ENCODE assay signal across 23 cellular contexts in genomic region chr2:207103132-207103531, GRCh38.
"Had no signal": no experiment of that assay in that cellular context is flagged by ENCODE, and none has a peak within 500 bp of the region (broad histone marks: within the 10 kb centered on the region; RNA-seq: fewer than 3 reads in every experiment).

No MANE protein-coding gene starts in this region.

- H3K9me3 ChIP-seq: ascending aorta, spleen, thoracic aorta, upper lobe of right lung had no signal

- H3K4me1 Mint-ChIP-seq: mesothelial cell of epicardium had no signal

- H3K27me3 ChIP-seq: ascending aorta, spleen, upper lobe of right lung had no signal

- H3K9me3 Mint-ChIP-seq: activated T-cell treated with anti-CD3 and anti-CD28 coated beads, Interleukin-2, amount 50 U/mL, for 4 hours; dendritic cell treated with granulocyte-macrophage colony-stimulating factor and Interleukin-4, amounts not matched to agents 40 ng/mL and 50 ng/mL, for 4 days; mesothelial cell of epicardium; natural killer cell treated with Interleukin-12 subunit alpha and Interleukin-12 subunit beta and Interleukin-15 and Interleukin-18, amount 100 ng/mL, for 72 hours; stimulated activated naive B cell treated with anti-CD40 and anti-IgM and Interleukin-4, amounts not matched to agents 10 μg/mL and 1 μg/mL and 100 μg/mL, for 72 hours had no signal

- H3K27ac Mint-ChIP-seq: activated naive CD4-positive, alpha-beta T cell treated with anti-CD3 and anti-CD28 coated beads for 36 hours; dendritic cell treated with granulocyte-macrophage colony-stimulating factor and Interleukin-4, amounts not matched to agents 40 ng/mL and 50 ng/mL, for 4 days; mesothelial cell of epicardium; natural killer cell treated with Interleukin-12 subunit alpha and Interleukin-12 subunit beta and Interleukin-15 and Interleukin-18, amount 100 ng/mL, for 72 hours; stimulated activated naive B cell treated with anti-CD40 and anti-IgM and Interleukin-4, amounts not matched to agents 10 μg/mL and 1 μg/mL and 100 μg/mL, for 72 hours had no signal

- FAIRE-seq: bronchial epithelial cell, keratinocyte had no signal

- H3K4me1 ChIP-seq: ascending aorta, upper lobe of right lung had no signal

- H3K4me3 ChIP-seq: ascending aorta, lung, spleen, thoracic aorta, upper lobe of right lung had no signal

- ATAC-seq: activated T-cell treated with anti-CD3 and anti-CD28 coated beads, Interleukin-2, amount 50 U/mL, for 4 hours; left lobe of liver; natural killer cell treated with Interleukin-12 subunit alpha and Interleukin-12 subunit beta and Interleukin-15 and Interleukin-18, amount 100 ng/mL, for 72 hours; stimulated activated naive B cell treated with anti-CD40 and anti-IgM and Interleukin-4, amounts not matched to agents 10 μg/mL and 1 μg/mL and 100 μg/mL, for 72 hours; upper lobe of right lung had no signal

- DNase-seq: activated CD4-positive, alpha-beta T cell treated with anti-CD3 and anti-CD28 coated beads, Interleukin-2, amount 50 U/mL, for 1 hour; activated CD4-positive, CD25-positive, alpha-beta regulatory T cell treated with anti-CD3 and anti-CD28 coated beads, Interleukin-2, amount 50 U/mL, for 72 hours; activated CD8-positive, alpha-beta memory T cell treated with anti-CD3 and anti-CD28 coated beads, Interleukin-2, amount 50 U/mL, for 4 hours; activated naive CD4-positive, alpha-beta T cell treated with anti-CD3 and anti-CD28 coated beads for 36 hours; activated T-cell treated with anti-CD3 and anti-CD28 coated beads, Interleukin-2, amount 50 U/mL, for 4 hours; effector memory CD4-positive, alpha-beta T cell; hippocampal formation; nucleus accumbens; spleen; stimulated activated CD4-positive, alpha-beta T cell treated with anti-CD3 and anti-CD28 coated beads, Interleukin-4, amount 100 ng/mL, for 4 hours; stimulated activated naive B cell treated with anti-CD40 and anti-IgM and Interleukin-4, amounts not matched to agents 10 μg/mL and 1 μg/mL and 100 μg/mL, for 72 hours; T-helper 1 cell; T-helper 9 cell; upper lobe of right lung had no signal

- H3K27me3 Mint-ChIP-seq: dendritic cell treated with granulocyte-macrophage colony-stimulating factor and Interleukin-4, amounts not matched to agents 40 ng/mL and 50 ng/mL, for 4 days; natural killer cell treated with Interleukin-12 subunit alpha and Interleukin-12 subunit beta and Interleukin-15 and Interleukin-18, amount 100 ng/mL, for 72 hours; stimulated activated naive B cell treated with anti-CD40 and anti-IgM and Interleukin-4, amounts not matched to agents 10 μg/mL and 1 μg/mL and 100 μg/mL, for 72 hours had no signal

- H3K4me3 Mint-ChIP-seq: activated naive CD4-positive, alpha-beta T cell treated with anti-CD3 and anti-CD28 coated beads for 36 hours; activated T-cell treated with anti-CD3 and anti-CD28 coated beads, Interleukin-2, amount 50 U/mL, for 4 hours; dendritic cell treated with granulocyte-macrophage colony-stimulating factor and Interleukin-4, amounts not matched to agents 40 ng/mL and 50 ng/mL, for 4 days; mesothelial cell of epicardium; natural killer cell treated with Interleukin-12 subunit alpha and Interleukin-12 subunit beta and Interleukin-15 and Interleukin-18, amount 100 ng/mL, for 72 hours; stimulated activated naive B cell treated with anti-CD40 and anti-IgM and Interleukin-4, amounts not matched to agents 10 μg/mL and 1 μg/mL and 100 μg/mL, for 72 hours had no signal

- H3K27ac ChIP-seq: ascending aorta, spleen, thoracic aorta, upper lobe of right lung had no signal

- H3K36me3 Mint-ChIP-seq: natural killer cell treated with Interleukin-12 subunit alpha and Interleukin-12 subunit beta and Interleukin-15 and Interleukin-18, amount 100 ng/mL, for 72 hours had no signal
